8 cellular contexts compared by ENCODE assay signal in genomic region chr7:26201261-26202018, GRCh38. TPM values are rescaled to one million over a fixed set of nuclear protein-coding genes. Genes with fewer than 3 reads are reported as not detected.
DNase-seq lines count a peak whose midpoint lies in the region; ATAC-seq and TF ChIP-seq lines count a peak whose summit lies in the region.

CBX3 (plus strand) TSS chr7:26201745; CDS start chr7:26202999, 1,254 bp downstream.

- no peaks in the 10 kb centered on the region for H3K27me3 Mint-ChIP-seq in dendritic cell treated with granulocyte-macrophage colony-stimulating factor and Interleukin-4, amounts not matched to agents 40 ng/mL and 50 ng/mL, for 4 days

- H3K27ac ChIP-seq in BLaER1 treated with 17β-estradiol and CSF1 and Interleukin-3, amounts not matched to agents 10 nM and 100 nM: peak within 1 kb of the TSS; percentile 98 to 100 (median 100)
- peak within 1 kb of the TSS; percentile 98 to 100 for H3K27ac ChIP-seq in left lung

- peaks cover 67 to 83% (median 79%) of the 10 kb centered on the region in 11 experiments for H4K20me1 ChIP-seq in BLaER1 treated with 17β-estradiol and CSF1 and Interleukin-3, amounts not matched to agents 10 nM and 100 nM

- H3K4me1 ChIP-seq in BLaER1 treated with 17β-estradiol and CSF1 and Interleukin-3, amounts not matched to agents 10 nM and 100 nM: peaks cover 27 to 44% (median 35%) of the 10 kb centered on the region in 10 experiments
- H3K4me1 ChIP-seq in left lung: peaks cover 30 to 49% of the 10 kb centered on the region in 2 donors

- peak within 1 kb of the TSS; percentile 84 to 98 (median 93) for H3K4me3 ChIP-seq in BLaER1 treated with 17β-estradiol and CSF1 and Interleukin-3, amounts not matched to agents 10 nM and 100 nM
- H3K4me3 ChIP-seq in left lung: peak within 1 kb of the TSS; percentile 93

- H3K9ac ChIP-seq in BLaER1 treated with 17β-estradiol and CSF1 and Interleukin-3, amounts not matched to agents 10 nM and 100 nM: peak within 1 kb of the TSS; percentile 98 to 100 (median 99)

- ATAC-seq in GM19351 (IDR thresholded peaks at IDR 0.05; ENCODE audit: unreplicated experiment) (peak; percentile 42), HG03469 (IDR thresholded peaks at IDR 0.05; ENCODE audit: unreplicated experiment) (peak; percentile 30), left lung (peak; percentile 70)

- DNase-seq in NCI-H748 (lab: John Stamatoyannopoulos, UW; ENCODE audit: unreplicated experiment): peak; percentile 97
- DNase-seq in activated CD4-positive, alpha-beta T cell treated with anti-CD3 and anti-CD28 coated beads, Interleukin-2, amount 50 U/mL, for 1 hour: peak; percentile 82
- DNase-seq in left lung: peak; percentile 93 to 94
- peak; percentile 83 for DNase-seq in stimulated activated CD4-positive, alpha-beta T cell treated with anti-CD3 and anti-CD28 coated beads, Interleukin-2, amount 100 ng/mL, for 48 hours

- no peaks in the 10 kb centered on the region; a peak in 1 of 22 replicates for H3K9me3 ChIP-seq in BLaER1 treated with 17β-estradiol and CSF1 and Interleukin-3, amounts not matched to agents 10 nM and 100 nM (replicated peaks in 1 of 11)
- H3K9me3 ChIP-seq in left lung: no peaks in the 10 kb centered on the region

- H3K36me3 ChIP-seq in BLaER1 treated with 17β-estradiol and CSF1 and Interleukin-3, amounts not matched to agents 10 nM and 100 nM: peaks cover 31 to 69% (median 56%) of the 10 kb centered on the region in 11 experiments
- H3K36me3 ChIP-seq in left lung: peaks cover 0 to 15% of the 10 kb centered on the region in 2 donors

- intact Hi-C loops in dendritic cell treated with granulocyte-macrophage colony-stimulating factor and Interleukin-4, amounts not matched to agents 40 ng/mL and 50 ng/mL, for 4 days (cut with micrococcal nuclease): loop anchor here (2.0 to 5.0 kb wide), 5 partner anchors 91 to 304 kb away; partner anchors contain the start of gene SNX10
- intact Hi-C loops in left lung (cut with DNase I): no loop called here

- peak within 1 kb of the TSS; percentile 79 to 98 (median 88) for H3K4me2 ChIP-seq in BLaER1 treated with 17β-estradiol and CSF1 and Interleukin-3, amounts not matched to agents 10 nM and 100 nM

- no peak for TF ChIP-seq CTCF in left lung (IDR thresholded peaks at IDR 0.05)

- no peaks in the 10 kb centered on the region for H3K27me3 ChIP-seq in BLaER1 treated with 17β-estradiol and CSF1 and Interleukin-3, amounts not matched to agents 10 nM and 100 nM
- H3K27me3 ChIP-seq in left lung: no peaks in the 10 kb centered on the region

- H3K27ac Mint-ChIP-seq in dendritic cell treated with granulocyte-macrophage colony-stimulating factor and Interleukin-4, amounts not matched to agents 40 ng/mL and 50 ng/mL, for 4 days: peak within 1 kb of the TSS; percentile 100

- peaks cover 72% of the 10 kb centered on the region for H3K36me3 Mint-ChIP-seq in dendritic cell treated with granulocyte-macrophage colony-stimulating factor and Interleukin-4, amounts not matched to agents 40 ng/mL and 50 ng/mL, for 4 days (ENCODE audit: low read depth)

- no peaks in the 10 kb centered on the region for H3K9me3 Mint-ChIP-seq in dendritic cell treated with granulocyte-macrophage colony-stimulating factor and Interleukin-4, amounts not matched to agents 40 ng/mL and 50 ng/mL, for 4 days

- H3K4me1 Mint-ChIP-seq in dendritic cell treated with granulocyte-macrophage colony-stimulating factor and Interleukin-4, amounts not matched to agents 40 ng/mL and 50 ng/mL, for 4 days (ENCODE audit: low read depth): peaks cover 36% of the 10 kb centered on the region

- H3K4me3 Mint-ChIP-seq in dendritic cell treated with granulocyte-macrophage colony-stimulating factor and Interleukin-4, amounts not matched to agents 40 ng/mL and 50 ng/mL, for 4 days: peak within 1 kb of the TSS; percentile 99

RNA-seq across cellular contexts. Expression of gene CBX3, which starts in this region (rescaled TPM):
- 100 to 1,000 TPM in 1 of 2 donors, 10 to 100 TPM in 1; 92.2 to 107 TPM for total RNA-seq in left lung

Comparison
In these comparisons a context has a peak if more than half of its experiments do, and no peak if none do; other contexts are left out.
1. Peak in every context shown above with its lines: DNase-seq, ATAC-seq, H3K4me3 ChIP-seq and H3K27ac ChIP-seq.